ENCODE assay signal across 9 cellular contexts in the genomic region with DNA sequence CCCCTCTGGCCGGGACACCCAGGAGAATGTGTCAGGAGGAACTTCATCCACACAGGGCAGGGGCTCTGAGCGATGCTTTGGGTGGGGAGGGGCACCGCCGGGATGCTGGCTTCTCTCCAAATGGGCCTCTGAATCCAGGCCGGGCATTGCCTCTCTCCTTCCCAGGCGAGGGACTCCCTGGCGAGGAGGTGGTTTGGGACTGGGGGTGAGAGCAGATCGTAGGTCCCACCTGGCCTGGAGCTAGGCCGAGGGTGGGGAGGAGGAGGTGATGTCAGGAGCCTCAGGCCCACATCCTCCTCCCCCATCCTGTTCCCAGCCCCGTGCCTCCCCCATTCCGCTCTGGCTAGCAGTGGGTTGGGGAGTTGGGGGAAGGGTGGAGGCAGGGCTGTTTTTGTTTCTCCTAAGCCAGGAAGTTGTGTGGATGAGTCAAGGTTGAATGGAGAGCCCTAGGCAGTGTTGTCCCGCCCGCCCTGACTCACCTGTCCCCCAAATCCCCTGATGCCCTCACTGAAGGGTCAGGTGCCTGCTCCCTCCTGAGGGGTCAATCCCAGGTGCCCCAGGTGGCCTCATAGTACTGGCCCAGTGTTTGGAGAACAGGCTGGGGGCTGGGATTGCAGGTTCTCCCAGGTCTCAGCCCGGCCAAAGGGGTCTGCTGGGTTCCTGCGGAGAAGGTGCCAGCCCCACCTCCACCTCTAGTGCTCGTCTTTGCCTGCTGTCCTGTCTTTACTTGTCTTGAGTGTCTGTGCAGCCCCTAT. TPM values are rescaled to one million over a fixed set of nuclear protein-coding genes. Genes with fewer than 3 reads are reported as not detected.
DNase-seq lines count a peak whose midpoint lies in the region; ATAC-seq, FAIRE-seq and TF ChIP-seq lines count a peak whose summit lies in the region.
"Had no signal": no experiment of that assay in that cellular context is flagged by ENCODE, and none has a peak within 500 bp of the region (broad histone marks: within the 10 kb centered on the region; RNA-seq: fewer than 3 reads in every experiment).

No MANE protein-coding gene starts in this region.

- no peak overlapping the region for H3K4me3 Mint-ChIP-seq in CD8-positive, alpha-beta T cell

- peaks cover 20% of the 10 kb centered on the region for H3K27me3 Mint-ChIP-seq in CD8-positive, alpha-beta T cell (ENCODE audit: low read depth)

- H3K4me2 ChIP-seq in A549 (peak overlapping the region; percentile 99), HCT116 (ENCODE audit: low read length) (peak overlapping the region; percentile 100), HepG2 (ENCODE audit: low read depth, low read length) (peak overlapping the region; percentile 94)

- H3K36me3 ChIP-seq in HCT116 (ENCODE audit: control insufficient read depth in 1 of 2, insufficient read depth in 2 of 2, low read length in 2 of 2) (peaks cover 11 to 13% of the 10 kb centered on the region in 2 experiments; a peak in 2 of 4 replicates), body of pancreas (replicated peaks in 1 of 2; ENCODE audit: insufficient read depth in 1 of 2, low read depth in 2 of 2) (peaks cover 19 to 22% of the 10 kb centered on the region in 2 donors), HepG2 (replicated peaks in 1 of 2; ENCODE audit: control insufficient read depth in 1 of 2, insufficient read depth in 2 of 2, low read length in 2 of 2) (peaks cover 34 to 38% of the 10 kb centered on the region in 2 experiments)
- H3K36me3 ChIP-seq in CD8-positive, alpha-beta T cell (ENCODE audit: insufficient read depth, low read length): no peaks in the 10 kb centered on the region
- H3K36me3 ChIP-seq: thoracic aorta had no signal

- in situ Hi-C loops in HepG2 (cut with HindIII; ENCODE audit: extremely low pct_ligation_motif_present, low pct_unique_long_range_greater_than_20kb): no loop called here

- H3K4me3 ChIP-seq in A549 (peak overlapping the region; percentile 63), HCT116 (replicated peaks in 1 of 2; ENCODE audit: low read depth in 1 of 2, low read length in 2 of 2) (peak overlapping the region; percentile 69 to 84), body of pancreas (peak overlapping the region in 1 of 2 donors; percentile 9), HepG2 (replicated peaks in 1 of 3; ENCODE audit: insufficient read depth in 1 of 3, low read depth in 2 of 3, low read length in 3 of 3) (peak overlapping the region; percentile 68 to 95 (median 76))
- H3K4me3 ChIP-seq in CD8-positive, alpha-beta T cell (ENCODE audit: low read depth, low read length): no peak overlapping the region
- H3K4me3 ChIP-seq: thoracic aorta had no signal

- TF ChIP-seq RAD21 in A549 (conservative IDR thresholded peaks at IDR 0.05 in 1 of 2, IDR thresholded peaks at IDR 0.05 in 1 of 2): no peak
- TF ChIP-seq RAD21 in HCT116 (IDR thresholded peaks at IDR 0.05; ENCODE audit: low read depth): no peak
- TF ChIP-seq RAD21 in HepG2 (CRISPR knock-in tag; IDR thresholded peaks at IDR 0.05): no peak

- H3K4me1 ChIP-seq in A549 (peaks cover 40% of the 10 kb centered on the region), HCT116 (ENCODE audit: control insufficient read depth in 1 of 2, insufficient read depth in 2 of 2, low read length in 2 of 2) (peaks cover 34 to 58% of the 10 kb centered on the region in 2 experiments), body of pancreas (peaks cover 45% of the 10 kb centered on the region), HepG2 (ENCODE audit: insufficient read depth, low read length) (peaks cover 40% of the 10 kb centered on the region)
- peaks cover 10% of the 10 kb centered on the region for H3K4me1 ChIP-seq in CD8-positive, alpha-beta T cell (ENCODE audit: insufficient read depth, low read length)

- H3K79me2 ChIP-seq in HCT116 (ENCODE audit: insufficient read depth, low read length) (peaks cover 22% of the 10 kb centered on the region; the same call in 1 of the 2 replicates), HepG2 (ENCODE audit: insufficient read depth, low read length) (peaks cover 38% of the 10 kb centered on the region)

- FAIRE-seq in A549 (lab: Jason Lieb, UNC) (peak; percentile 7), HepG2 (lab: Jason Lieb, UNC) (peak; percentile 63)

- RAD21 ChIA-PET in HCT116 (lab: Charles Lee; ENCODE audit: low non-redundant PET in 1 of 2, low total read pairs in 2 of 2, uncharacterized antibody in 2 of 2, unreplicated experiment in 2 of 2): no interaction called here

- DNase-seq in A549 (ENCODE audit: low read depth in 1 of 2, low spot score in 1 of 2) (peak; percentile 60 to 66), HCT116 (ENCODE audit: low read depth, low spot score) (peak; percentile 43), body of pancreas (peak in 3 of 4 donors; percentile 41 to 57 (median 49)), HepG2 (ENCODE audit: low spot score) (peak; percentile 90), left lobe of liver (ENCODE audit: low spot score) (no peak)
- no peak for DNase-seq in stimulated activated CD4-positive, alpha-beta T cell treated with anti-CD3 and anti-CD28 coated beads, Interleukin-12 subunit alpha, Interleukin-12 subunit beta, amount 100 ng/mL, for 4 hours
- no peak for DNase-seq in CD8-positive, alpha-beta T cell

- H3K27ac ChIP-seq in A549 (peak overlapping the region; percentile 73 to 87), HCT116 (ENCODE audit: low read depth, low read length) (peak overlapping the region; percentile 84), body of pancreas (peak overlapping the region; percentile 95 to 99 (median 98)), HepG2 (ENCODE audit: extremely low read length, insufficient read depth, low read length) (peak overlapping the region; percentile 97)
- H3K27ac ChIP-seq in CD8-positive, alpha-beta T cell (ENCODE audit: low read depth, low read length): no peak overlapping the region
- H3K27ac ChIP-seq: thoracic aorta had no signal

- H3K27me3 ChIP-seq in HCT116 (ENCODE audit: insufficient read depth, low read length): no peaks in the 10 kb centered on the region
- no peaks in the 10 kb centered on the region for H3K27me3 ChIP-seq in body of pancreas
- H3K27me3 ChIP-seq in HepG2 (ENCODE audit: control insufficient read depth in 1 of 2, insufficient read depth in 2 of 2, low read length in 2 of 2): no peaks in the 10 kb centered on the region; a peak in 1 of 5 replicates
- H3K27me3 ChIP-seq in CD8-positive, alpha-beta T cell (ENCODE audit: insufficient read depth, low read length): no peaks in the 10 kb centered on the region

- no peak overlapping the region for H3K27ac Mint-ChIP-seq in CD8-positive, alpha-beta T cell

- H3K9ac ChIP-seq in HCT116 (ENCODE audit: low read length) (peak overlapping the region; percentile 77), HepG2 (ENCODE audit: insufficient read depth, low read depth, low read length) (peak overlapping the region; percentile 91)

- POLR2A ChIA-PET in A549 (lab: Yijun Ruan, JAX) (interaction anchor here (2.3 kb wide), 1 partner anchor 11 kb away, joined by 19 read pairs; the partner anchor contains the start of gene MIEN1), HCT116 (lab: Charles Lee) (interaction anchor here (1.2 kb wide), 1 partner anchor 11 kb away, joined by 3 read pairs; no protein-coding TSS in a partner anchor), HepG2 (lab: Yijun Ruan, JAX) (interaction anchor here (0.7 to 3.0 kb wide), 9 partner anchors 8 to 112 kb away, joined by 3 to 79 read pairs (median 28); partner anchors contain the start of genes ERBB2, MIEN1 and PGAP3)
- POLR2A ChIA-PET in CD8-positive, alpha-beta T cell (lab: Charles Lee): no interaction called here

- peaks cover 8% of the 10 kb centered on the region for H3K4me1 Mint-ChIP-seq in CD8-positive, alpha-beta T cell (ENCODE audit: low read depth)

- H3K9me3 ChIP-seq in A549 (no peaks in the 10 kb centered on the region), HCT116 (ENCODE audit: control insufficient read depth in 1 of 2, insufficient read depth in 1 of 2, low read depth in 1 of 2, low read length in 2 of 2) (no peaks in the 10 kb centered on the region), body of pancreas (no peaks in the 10 kb centered on the region), HepG2 (ENCODE audit: low read length) (no peaks in the 10 kb centered on the region)
- H3K9me3 ChIP-seq in CD8-positive, alpha-beta T cell (ENCODE audit: low read length): no peaks in the 10 kb centered on the region
- H3K9me3 ChIP-seq: thoracic aorta had no signal

- TF ChIP-seq CTCF in A549 (IDR thresholded peaks at IDR 0.05) (no peak), HCT116 (IDR thresholded peaks at IDR 0.05 in 2 of 3, conservative IDR thresholded peaks at IDR 0.05 in 1 of 3; ENCODE audit: borderline replicate concordance in 1 of 3, insufficient read depth in 1 of 3, low read depth in 2 of 3, low read length in 2 of 3) (no peak), body of pancreas (IDR thresholded peaks at IDR 0.05) (no peak), HepG2 (CRISPR knock-in tag; IDR thresholded peaks at IDR 0.05) (no peak)
- no peak for TF ChIP-seq CTCF in CD8-positive, alpha-beta T cell (IDR thresholded peaks at IDR 0.05)

- TF ChIP-seq POLR2A in A549 (IDR thresholded peaks at IDR 0.05; ENCODE audit: low read length): no peak
- TF ChIP-seq POLR2A in HCT116 (IDR thresholded peaks at IDR 0.05; ENCODE audit: borderline replicate concordance, extremely low read depth, insufficient read depth, insufficient read length): no peak
- TF ChIP-seq POLR2A in body of pancreas (IDR thresholded peaks at IDR 0.05): peak in 2 of 3 donors; percentile 11 to 61
- peak; percentile 52 to 76; a peak in 3 of 4 replicates for TF ChIP-seq POLR2A in HepG2 (IDR thresholded peaks at IDR 0.05; ENCODE audit: insufficient read depth in 1 of 2, low read depth in 2 of 2, low read length in 2 of 2)

- TF ChIP-seq EP300 in A549 (IDR thresholded peaks at IDR 0.05) (no peak), HepG2 (IDR thresholded peaks at IDR 0.05; ENCODE audit: low read depth in 2 of 2, low read length in 2 of 2) (peak in 1 of 2 experiments; percentile 44; a peak in 1 of 4 replicates), HepG2 (CRISPR knock-in tag; IDR thresholded peaks at IDR 0.05; ENCODE audit: borderline replicate concordance) (peak; percentile 62; the same call in 1 of the 2 replicates)

- intact Hi-C loops in HCT116 (cut with micrococcal nuclease) (no loop called here), body of pancreas (cut with DNase I) (loop anchor here (10.0 kb wide), 1 partner anchor 56 kb away; the partner anchor contains the start of gene PGAP3), HepG2 (cut with micrococcal nuclease; ENCODE audit: unreplicated experiment) (loop anchor here (1.0 kb wide), 1 partner anchor 10 kb away; no protein-coding TSS in a partner anchor)
- intact Hi-C loops in CD8-positive, alpha-beta T cell (cut with DNase I, micrococcal nuclease): no loop called here

- H3K36me3 Mint-ChIP-seq in CD8-positive, alpha-beta T cell: no peaks in the 10 kb centered on the region

- WGBS in A549 (ENCODE audit: missing lambda C conversion rate): 26% methylated on average over 13 of the region's 16 CpGs
- WGBS in body of pancreas, 2 donors: 19 to 33% methylated on average over 6 to 16 of the region's 16 CpGs
- WGBS in HepG2 (ENCODE audit: low lambda C conversion rate): 13% methylated on average over 14 of the region's 16 CpGs

- H3K9me3 Mint-ChIP-seq in CD8-positive, alpha-beta T cell: no peaks in the 10 kb centered on the region

- BruUV-seq in HCT116 (replicated peaks; lab: Mats Ljungman, UMichigan) (no TSS peak), HepG2 (replicated peaks; lab: Mats Ljungman, UMichigan) (no TSS peak)

- H4K20me1 ChIP-seq in HCT116 (ENCODE audit: insufficient read depth): no peaks in the 10 kb centered on the region
- peaks cover 7% of the 10 kb centered on the region; the same call in 1 of the 2 replicates for H4K20me1 ChIP-seq in HepG2 (ENCODE audit: insufficient read depth, low read length)

- ATAC-seq in A549 (no peak; a peak in 1 of 6 replicates), HCT116 (peak; percentile 45), body of pancreas (no peak), HepG2 (peak; percentile 2), left lobe of liver (no peak), HG03457 (IDR thresholded peaks at IDR 0.05; ENCODE audit: unreplicated experiment) (no peak)
- no peak for ATAC-seq in CD8-positive, alpha-beta T cell

- H2AFZ ChIP-seq in HCT116 (ENCODE audit: low read depth, low read length, poor library complexity, severe bottlenecking) (no peak overlapping the region), HepG2 (ENCODE audit: low read length) (no peak overlapping the region)

- CTCF ChIA-PET in A549 (lab: Yijun Ruan, JAX) (interaction anchor here (1.2 to 2.0 kb wide), 3 partner anchors 13 to 117 kb away, joined by 4 to 12 read pairs (median 7); no protein-coding TSS in a partner anchor), HCT116 (lab: Charles Lee) (interaction anchor here (1.4 to 2.3 kb wide), 3 partner anchors 10 to 119 kb away, joined by 5 to 16 read pairs (median 6); partner anchors contain the start of gene MIEN1), HepG2 (lab: Yijun Ruan, JAX; ENCODE audit: low intra/inter-chr PET ratio, low total read pairs) (interaction anchor here (1.6 to 2.4 kb wide), 2 partner anchors 10 to 14 kb away, joined by 4 to 11 read pairs; partner anchors contain the start of gene MIEN1)
- CTCF ChIA-PET in CD8-positive, alpha-beta T cell (lab: Charles Lee): interaction anchor here (1.0 kb wide), 1 partner anchor 87 kb away, joined by 3 read pairs; no protein-coding TSS in a partner anchor

- no peaks in the 10 kb centered on the region for H3K9me2 ChIP-seq in HCT116 (ENCODE audit: insufficient read depth)

RNA-seq across cellular contexts. Expression of gene GRB7, which starts 2.8 kb away (rescaled TPM):
- polyA plus RNA-seq in A549 (2011; rRNA removed) (5.9 and 8.6 TPM in 2 replicates), A549 (2017; fragmentation: RNase III; extraction: RNeasy Plus Mini Kit Qiagen cat#74134 plus additional on column Dnase treatment) (5.0 to 10.7 TPM (median 10.1 TPM) in 3 replicates), HepG2 (2011; rRNA removed) (77.7 and 92.3 TPM in 2 replicates)
- 4.5 and 5.5 TPM in 2 replicates for polyA plus RNA-seq in A549 (2012; cell fraction: cytosol; rRNA removed)
- polyA plus RNA-seq in A549 (2012; cell fraction: nucleus; rRNA removed): 22.5 and 23.6 TPM in 2 replicates
- polyA minus RNA-seq in A549 (2011; rRNA and poly(A)+ RNA removed): 13.1 and 15.9 TPM in 2 replicates
- total RNA-seq in HCT116 (2021; ENCODE audit: unreplicated experiment) (51.9 TPM), body of pancreas (10 to 100 TPM; 25.4 to 39.9 TPM), HepG2 (2016; rRNA removed; fragmentation: Illumina TruSeq; extraction: Trizol) (41.7 and 60.2 TPM in 2 replicates), left lobe of liver (12.0 TPM)
- polyA plus RNA-seq in HCT116 (2012): 67.5 and 67.9 TPM in 2 replicates
- total RNA-seq in HepG2 (2016; cell fraction: cytosol; rRNA removed; fragmentation: Illumina TruSeq; extraction: Trizol; ENCODE audit: low read depth): 17.9 and 20.4 TPM in 2 replicates
- total RNA-seq in HepG2 (2016; cell fraction: insoluble cytoplasmic fraction; rRNA removed; fragmentation: Illumina TruSeq; extraction: Trizol): 38.5 and 64.6 TPM in 2 replicates
- 31.4 and 31.5 TPM in 2 replicates for total RNA-seq in HepG2 (2016; cell fraction: membrane; rRNA removed; fragmentation: Illumina TruSeq; extraction: Trizol)
- 57.0 and 59.4 TPM in 2 replicates for total RNA-seq in HepG2 (2016; cell fraction: nucleus; rRNA removed; fragmentation: Illumina TruSeq; extraction: Trizol)
- polyA plus RNA-seq in HepG2 (2011; cell fraction: cytosol; rRNA removed): 36.7 and 60.1 TPM in 2 replicates
- 319 and 344 TPM in 2 replicates for polyA plus RNA-seq in HepG2 (2011; cell fraction: nucleus; rRNA removed)
- polyA plus RNA-seq in HepG2 (2012): 60.9 and 73.8 TPM in 2 replicates
- polyA plus RNA-seq in HepG2 (2016; cell fraction: cytosol; fragmentation: Illumina TruSeq; extraction: Trizol; ENCODE audit: low read depth): 8.5 and 8.6 TPM in 2 replicates
- 45.6 and 58.3 TPM in 2 replicates for polyA plus RNA-seq in HepG2 (2016; cell fraction: insoluble cytoplasmic fraction; fragmentation: Illumina TruSeq; extraction: Trizol; ENCODE audit: low read depth)
- polyA plus RNA-seq in HepG2 (2016; cell fraction: membrane; fragmentation: Illumina TruSeq; extraction: Trizol; ENCODE audit: low read depth): 13.3 and 14.8 TPM in 2 replicates
- 147 and 156 TPM in 2 replicates for polyA plus RNA-seq in HepG2 (2016; cell fraction: nucleus; fragmentation: Illumina TruSeq; extraction: Trizol; ENCODE audit: insufficient read depth, low read depth)
- 9.1 and 160 TPM in 2 replicates for polyA minus RNA-seq in HepG2 (2011; rRNA and poly(A)+ RNA removed; ENCODE audit: low replicate concordance)
- 55.8 and 65.9 TPM in 2 replicates for polyA minus RNA-seq in HepG2 (2011; cell fraction: cytosol; rRNA and poly(A)+ RNA removed)
- polyA minus RNA-seq in HepG2 (2011; cell fraction: nucleus; rRNA and poly(A)+ RNA removed): 80.7 and 95.9 TPM in 2 replicates
- not detected for total RNA-seq in CD8-positive, alpha-beta T cell

RNA-seq across cellular contexts. Expression of gene MIEN1, which starts 10.2 kb away (rescaled TPM):
- polyA plus RNA-seq in A549 (2011; rRNA removed): 63.9 and 111 TPM in 2 replicates
- 101 and 102 TPM in 2 replicates for polyA plus RNA-seq in A549 (2012; cell fraction: cytosol; rRNA removed)
- polyA plus RNA-seq in A549 (2012; cell fraction: nucleus; rRNA removed): 36.5 and 53.9 TPM in 2 replicates
- 73.2 to 86.5 TPM (median 85.5 TPM) in 3 replicates for polyA plus RNA-seq in A549 (2017; fragmentation: RNase III; extraction: RNeasy Plus Mini Kit Qiagen cat#74134 plus additional on column Dnase treatment)
- 40.9 and 46.7 TPM in 2 replicates for polyA minus RNA-seq in A549 (2011; rRNA and poly(A)+ RNA removed)
- 73.9 TPM for total RNA-seq in HCT116 (2021; ENCODE audit: unreplicated experiment)
- polyA plus RNA-seq in HCT116 (2012): 96.7 and 109 TPM in 2 replicates
- total RNA-seq in body of pancreas: 10 to 100 TPM; 79.1 to 98.2 TPM
- total RNA-seq in HepG2 (2016; rRNA removed; fragmentation: Illumina TruSeq; extraction: Trizol): 40.6 and 48.6 TPM in 2 replicates
- 50.1 and 73.7 TPM in 2 replicates for total RNA-seq in HepG2 (2016; cell fraction: cytosol; rRNA removed; fragmentation: Illumina TruSeq; extraction: Trizol; ENCODE audit: low read depth)
- total RNA-seq in HepG2 (2016; cell fraction: insoluble cytoplasmic fraction; rRNA removed; fragmentation: Illumina TruSeq; extraction: Trizol): 43.9 and 49.0 TPM in 2 replicates
- 66.3 and 82.4 TPM in 2 replicates for total RNA-seq in HepG2 (2016; cell fraction: membrane; rRNA removed; fragmentation: Illumina TruSeq; extraction: Trizol)
- total RNA-seq in HepG2 (2016; cell fraction: nucleus; rRNA removed; fragmentation: Illumina TruSeq; extraction: Trizol): 18.4 and 23.7 TPM in 2 replicates
- polyA plus RNA-seq in HepG2 (2011; rRNA removed): 56.6 and 68.2 TPM in 2 replicates
- 62.1 and 67.0 TPM in 2 replicates for polyA plus RNA-seq in HepG2 (2011; cell fraction: cytosol; rRNA removed)
- polyA plus RNA-seq in HepG2 (2011; cell fraction: nucleus; rRNA removed): 27.3 and 39.8 TPM in 2 replicates
- 38.6 and 44.5 TPM in 2 replicates for polyA plus RNA-seq in HepG2 (2012)
- 106 and 131 TPM in 2 replicates for polyA plus RNA-seq in HepG2 (2016; cell fraction: cytosol; fragmentation: Illumina TruSeq; extraction: Trizol; ENCODE audit: low read depth)
- 73.3 and 81.4 TPM in 2 replicates for polyA plus RNA-seq in HepG2 (2016; cell fraction: insoluble cytoplasmic fraction; fragmentation: Illumina TruSeq; extraction: Trizol; ENCODE audit: low read depth)
- polyA plus RNA-seq in HepG2 (2016; cell fraction: membrane; fragmentation: Illumina TruSeq; extraction: Trizol; ENCODE audit: low read depth): 100 and 131 TPM in 2 replicates
- 45.4 and 54.1 TPM in 2 replicates for polyA plus RNA-seq in HepG2 (2016; cell fraction: nucleus; fragmentation: Illumina TruSeq; extraction: Trizol; ENCODE audit: insufficient read depth, low read depth)
- polyA minus RNA-seq in HepG2 (2011; rRNA and poly(A)+ RNA removed; ENCODE audit: low replicate concordance): 30.0 and 48.1 TPM in 2 replicates
- 11.5 and 16.0 TPM in 2 replicates for polyA minus RNA-seq in HepG2 (2011; cell fraction: cytosol; rRNA and poly(A)+ RNA removed)
- polyA minus RNA-seq in HepG2 (2011; cell fraction: nucleus; rRNA and poly(A)+ RNA removed): 10.6 and 14.7 TPM in 2 replicates
- total RNA-seq in left lobe of liver: 25.2 TPM
- total RNA-seq in CD8-positive, alpha-beta T cell: 10 to 100 TPM; 29.5 to 30.1 TPM

RNA-seq across cellular contexts. Expression of gene ERBB2, which starts 40.7 kb away (rescaled TPM):
- polyA plus RNA-seq in A549 (2011; rRNA removed): 22.4 and 34.8 TPM in 2 replicates
- 18.9 and 24.0 TPM in 2 replicates for polyA plus RNA-seq in A549 (2012; cell fraction: cytosol; rRNA removed)
- 55.4 and 64.4 TPM in 2 replicates for polyA plus RNA-seq in A549 (2012; cell fraction: nucleus; rRNA removed)
- 28.6 to 32.4 TPM (median 32.0 TPM) in 3 replicates for polyA plus RNA-seq in A549 (2017; fragmentation: RNase III; extraction: RNeasy Plus Mini Kit Qiagen cat#74134 plus additional on column Dnase treatment)
- polyA minus RNA-seq in A549 (2011; rRNA and poly(A)+ RNA removed): 74.9 and 108 TPM in 2 replicates
- 75.8 TPM for total RNA-seq in HCT116 (2021; ENCODE audit: unreplicated experiment)
- polyA plus RNA-seq in HCT116 (2012): 46.7 and 51.7 TPM in 2 replicates
- 10 to 100 TPM; 52.4 to 65.3 TPM for total RNA-seq in body of pancreas
- 30.2 and 64.1 TPM in 2 replicates for total RNA-seq in HepG2 (2016; rRNA removed; fragmentation: Illumina TruSeq; extraction: Trizol)
- total RNA-seq in HepG2 (2016; cell fraction: cytosol; rRNA removed; fragmentation: Illumina TruSeq; extraction: Trizol; ENCODE audit: low read depth): 29.4 and 32.0 TPM in 2 replicates
- total RNA-seq in HepG2 (2016; cell fraction: insoluble cytoplasmic fraction; rRNA removed; fragmentation: Illumina TruSeq; extraction: Trizol): 24.5 and 63.0 TPM in 2 replicates
- total RNA-seq in HepG2 (2016; cell fraction: membrane; rRNA removed; fragmentation: Illumina TruSeq; extraction: Trizol): 21.8 and 22.8 TPM in 2 replicates
- 81.6 and 99.0 TPM in 2 replicates for total RNA-seq in HepG2 (2016; cell fraction: nucleus; rRNA removed; fragmentation: Illumina TruSeq; extraction: Trizol)
- polyA plus RNA-seq in HepG2 (2011; rRNA removed): 57.7 and 77.7 TPM in 2 replicates
- polyA plus RNA-seq in HepG2 (2011; cell fraction: cytosol; rRNA removed): 36.7 and 42.6 TPM in 2 replicates
- 210 and 211 TPM in 2 replicates for polyA plus RNA-seq in HepG2 (2011; cell fraction: nucleus; rRNA removed)
- polyA plus RNA-seq in HepG2 (2012): 69.2 and 69.6 TPM in 2 replicates
- polyA plus RNA-seq in HepG2 (2016; cell fraction: cytosol; fragmentation: Illumina TruSeq; extraction: Trizol; ENCODE audit: low read depth): 4.2 and 4.3 TPM in 2 replicates
- 25.3 and 32.1 TPM in 2 replicates for polyA plus RNA-seq in HepG2 (2016; cell fraction: insoluble cytoplasmic fraction; fragmentation: Illumina TruSeq; extraction: Trizol; ENCODE audit: low read depth)
- polyA plus RNA-seq in HepG2 (2016; cell fraction: membrane; fragmentation: Illumina TruSeq; extraction: Trizol; ENCODE audit: low read depth): 8.5 and 9.9 TPM in 2 replicates
- polyA plus RNA-seq in HepG2 (2016; cell fraction: nucleus; fragmentation: Illumina TruSeq; extraction: Trizol; ENCODE audit: insufficient read depth, low read depth): 149 and 153 TPM in 2 replicates
- 39.8 and 292 TPM in 2 replicates for polyA minus RNA-seq in HepG2 (2011; rRNA and poly(A)+ RNA removed; ENCODE audit: low replicate concordance)
- polyA minus RNA-seq in HepG2 (2011; cell fraction: cytosol; rRNA and poly(A)+ RNA removed): 52.4 and 60.7 TPM in 2 replicates
- 58.8 and 83.7 TPM in 2 replicates for polyA minus RNA-seq in HepG2 (2011; cell fraction: nucleus; rRNA and poly(A)+ RNA removed)
- total RNA-seq in left lobe of liver: 23.1 TPM
- total RNA-seq in CD8-positive, alpha-beta T cell: 1 to 10 TPM; 2.6 to 2.9 TPM

RNA-seq across cellular contexts. Expression of gene PGAP3, which starts 52.7 kb away (rescaled TPM):
- polyA plus RNA-seq in A549 (2011; rRNA removed) (8.5 and 10.6 TPM in 2 replicates), A549 (2017; fragmentation: RNase III; extraction: RNeasy Plus Mini Kit Qiagen cat#74134 plus additional on column Dnase treatment) (6.2 to 8.0 TPM (median 7.3 TPM) in 3 replicates), HepG2 (2011; rRNA removed) (14.6 and 21.2 TPM in 2 replicates)
- 8.7 and 11.2 TPM in 2 replicates for polyA plus RNA-seq in A549 (2012; cell fraction: cytosol; rRNA removed)
- polyA plus RNA-seq in A549 (2012; cell fraction: nucleus; rRNA removed): 45.5 and 48.0 TPM in 2 replicates
- 15.5 and 18.5 TPM in 2 replicates for polyA minus RNA-seq in A549 (2011; rRNA and poly(A)+ RNA removed)
- total RNA-seq in HCT116 (2021; ENCODE audit: unreplicated experiment) (15.2 TPM), body of pancreas (10 to 100 TPM; 13.8 to 33.2 TPM), HepG2 (2016; rRNA removed; fragmentation: Illumina TruSeq; extraction: Trizol) (5.1 and 11.9 TPM in 2 replicates), left lobe of liver (23.8 TPM)
- 8.2 and 8.7 TPM in 2 replicates for polyA plus RNA-seq in HCT116 (2012)
- total RNA-seq in HepG2 (2016; cell fraction: cytosol; rRNA removed; fragmentation: Illumina TruSeq; extraction: Trizol; ENCODE audit: low read depth): 1.1 and 1.5 TPM in 2 replicates
- 3.5 and 11.4 TPM in 2 replicates for total RNA-seq in HepG2 (2016; cell fraction: insoluble cytoplasmic fraction; rRNA removed; fragmentation: Illumina TruSeq; extraction: Trizol)
- total RNA-seq in HepG2 (2016; cell fraction: membrane; rRNA removed; fragmentation: Illumina TruSeq; extraction: Trizol): 3.2 and 3.3 TPM in 2 replicates
- total RNA-seq in HepG2 (2016; cell fraction: nucleus; rRNA removed; fragmentation: Illumina TruSeq; extraction: Trizol): 11.6 and 12.8 TPM in 2 replicates
- 9.7 and 10.8 TPM in 2 replicates for polyA plus RNA-seq in HepG2 (2011; cell fraction: cytosol; rRNA removed)
- polyA plus RNA-seq in HepG2 (2011; cell fraction: nucleus; rRNA removed): 53.0 and 67.8 TPM in 2 replicates
- 9.1 and 10.3 TPM in 2 replicates for polyA plus RNA-seq in HepG2 (2012)
- polyA plus RNA-seq in HepG2 (2016; cell fraction: cytosol; fragmentation: Illumina TruSeq; extraction: Trizol; ENCODE audit: low read depth): 0.93 and 0.97 TPM in 2 replicates
- 4.1 and 5.4 TPM in 2 replicates for polyA plus RNA-seq in HepG2 (2016; cell fraction: insoluble cytoplasmic fraction; fragmentation: Illumina TruSeq; extraction: Trizol; ENCODE audit: low read depth)
- polyA plus RNA-seq in HepG2 (2016; cell fraction: membrane; fragmentation: Illumina TruSeq; extraction: Trizol; ENCODE audit: low read depth): 2.1 and 2.4 TPM in 2 replicates
- polyA plus RNA-seq in HepG2 (2016; cell fraction: nucleus; fragmentation: Illumina TruSeq; extraction: Trizol; ENCODE audit: insufficient read depth, low read depth): 23.4 and 28.3 TPM in 2 replicates
- polyA minus RNA-seq in HepG2 (2011; rRNA and poly(A)+ RNA removed; ENCODE audit: low replicate concordance): 12.0 and 44.9 TPM in 2 replicates
- polyA minus RNA-seq in HepG2 (2011; cell fraction: cytosol; rRNA and poly(A)+ RNA removed): 5.6 and 8.2 TPM in 2 replicates
- polyA minus RNA-seq in HepG2 (2011; cell fraction: nucleus; rRNA and poly(A)+ RNA removed): 8.2 and 9.7 TPM in 2 replicates
- total RNA-seq in CD8-positive, alpha-beta T cell: 10 to 100 TPM; 20.9 to 22.6 TPM

Comparison
In these comparisons a context has a peak if more than half of its experiments do, and no peak if none do; other contexts are left out.
1. ATAC-seq: peak in HCT116 (single experiment) and HepG2 (single experiment); none in A549 (0 of 2), body of pancreas (single experiment), left lobe of liver (single experiment), CD8-positive, alpha-beta T cell (single experiment) and HG03457 (single experiment).
2. DNase-seq: peak in A549 (2 of 2), HCT116 (single experiment), body of pancreas (3 of 4) and HepG2 (single experiment); none in left lobe of liver (single experiment), stimulated activated CD4-positive, alpha-beta T cell treated with anti-CD3 and anti-CD28 coated beads, Interleukin-12 subunit alpha, Interleukin-12 subunit beta, amount 100 ng/mL, for 4 hours (single experiment) and CD8-positive, alpha-beta T cell (0 of 7).
3. POLR2A ChIP-seq: peak in body of pancreas (2 of 3) and HepG2 (2 of 2); none in A549 (single experiment) and HCT116 (single experiment).
4. RNA of gene GRB7, which starts 2.8 kb away (total RNA-seq): 17.9 to 64.6 TPM in HepG2, 51.9 TPM in HCT116 (single experiment), 25.4 to 39.9 TPM in body of pancreas and 12.0 TPM in left lobe of liver (single experiment); not detected in CD8-positive, alpha-beta T cell; every median in the first group is over 10 times any median in the second.
5. intact Hi-C loops: an anchor here in body of pancreas (10.0 kb wide) and HepG2 (1.0 kb wide); none called in HCT116 and CD8-positive, alpha-beta T cell.
6. Of the 38 proteins assayed by ChIP-seq in both HepG2 and A549: peak only in HepG2: BCL3, CHD2, EP300, HDAC2, HMGXB4, MAX and 3 more; only in A549: none; in both: none; in neither: 28; mixed calls (peak in some experiments, not most) for 1.
7. Peak in every context shown above with its lines, with median percentiles within 50 percentile points of each other: H3K4me2 ChIP-seq.